Comparison of ENCODE assay signal across 8 cellular contexts in genomic region chr10:68471586-68472408, GRCh38. TPM values are rescaled to one million over a fixed set of nuclear protein-coding genes. Genes with fewer than 3 reads are reported as not detected.
DNase-seq lines count a peak whose midpoint lies in the region; ATAC-seq and TF ChIP-seq lines count a peak whose summit lies in the region.

A gene with protein sequence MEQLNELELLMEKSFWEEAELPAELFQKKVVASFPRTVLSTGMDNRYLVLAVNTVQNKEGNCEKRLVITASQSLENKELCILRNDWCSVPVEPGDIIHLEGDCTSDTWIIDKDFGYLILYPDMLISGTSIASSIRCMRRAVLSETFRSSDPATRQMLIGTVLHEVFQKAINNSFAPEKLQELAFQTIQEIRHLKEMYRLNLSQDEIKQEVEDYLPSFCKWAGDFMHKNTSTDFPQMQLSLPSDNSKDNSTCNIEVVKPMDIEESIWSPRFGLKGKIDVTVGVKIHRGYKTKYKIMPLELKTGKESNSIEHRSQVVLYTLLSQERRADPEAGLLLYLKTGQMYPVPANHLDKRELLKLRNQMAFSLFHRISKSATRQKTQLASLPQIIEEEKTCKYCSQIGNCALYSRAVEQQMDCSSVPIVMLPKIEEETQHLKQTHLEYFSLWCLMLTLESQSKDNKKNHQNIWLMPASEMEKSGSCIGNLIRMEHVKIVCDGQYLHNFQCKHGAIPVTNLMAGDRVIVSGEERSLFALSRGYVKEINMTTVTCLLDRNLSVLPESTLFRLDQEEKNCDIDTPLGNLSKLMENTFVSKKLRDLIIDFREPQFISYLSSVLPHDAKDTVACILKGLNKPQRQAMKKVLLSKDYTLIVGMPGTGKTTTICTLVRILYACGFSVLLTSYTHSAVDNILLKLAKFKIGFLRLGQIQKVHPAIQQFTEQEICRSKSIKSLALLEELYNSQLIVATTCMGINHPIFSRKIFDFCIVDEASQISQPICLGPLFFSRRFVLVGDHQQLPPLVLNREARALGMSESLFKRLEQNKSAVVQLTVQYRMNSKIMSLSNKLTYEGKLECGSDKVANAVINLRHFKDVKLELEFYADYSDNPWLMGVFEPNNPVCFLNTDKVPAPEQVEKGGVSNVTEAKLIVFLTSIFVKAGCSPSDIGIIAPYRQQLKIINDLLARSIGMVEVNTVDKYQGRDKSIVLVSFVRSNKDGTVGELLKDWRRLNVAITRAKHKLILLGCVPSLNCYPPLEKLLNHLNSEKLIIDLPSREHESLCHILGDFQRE (minus strand): TSS chr10:68471973. CDS start chr10:68471864, 109 bp downstream.

- peak; percentile 86 for DNase-seq in NCI-H146 treated with DMSO at 0.1 percent for 48 hours (lab: John Stamatoyannopoulos, UW; ENCODE audit: unreplicated experiment)
- DNase-seq in T-helper 2 cell = peak; percentile 44 to 84 (median 61)
- no peak for DNase-seq in right atrium auricular region (ENCODE audit: low spot score)
- DNase-seq in vagina (ENCODE audit: extremely low spot score in 2 of 2) = no peak

- no peak for TF ChIP-seq CTCF in right atrium auricular region (IDR thresholded peaks at IDR 0.05)
- TF ChIP-seq CTCF in vagina (IDR thresholded peaks at IDR 0.05) = no peak

- H3K36me3 ChIP-seq in right atrium auricular region = no peaks in the 10 kb centered on the region
- no peaks in the 10 kb centered on the region for H3K36me3 ChIP-seq in rectal smooth muscle tissue (ENCODE audit: control insufficient read depth, insufficient read depth, low read length)
- no peaks in the 10 kb centered on the region for H3K36me3 ChIP-seq in vagina

- peak; percentile 78 for ATAC-seq in GM18498 (IDR thresholded peaks at IDR 0.05; ENCODE audit: unreplicated experiment)
- ATAC-seq in HG02840 (IDR thresholded peaks at IDR 0.05; ENCODE audit: low FRiP score, unreplicated experiment) = peak; percentile 79

- no peaks in the 10 kb centered on the region for H3K27me3 ChIP-seq in right atrium auricular region
- no peaks in the 10 kb centered on the region for H3K27me3 ChIP-seq in rectal smooth muscle tissue (ENCODE audit: control insufficient read depth, insufficient read depth, low read length)
- H3K27me3 ChIP-seq in vagina = no peaks in the 10 kb centered on the region

- H3K27ac ChIP-seq in angular gyrus (ENCODE audit: low read depth, low read length) (peak within 1 kb of the TSS; percentile 81), right atrium auricular region (peak within 1 kb of the TSS in 1 of 2 donors; percentile 70), rectal smooth muscle tissue (ENCODE audit: low read depth, low read length) (no peak within 1 kb of the TSS), vagina (peak within 1 kb of the TSS; percentile 58)

- intact Hi-C loops in vagina (cut with DNase I) = no loop called here

- H3K9me3 ChIP-seq in right atrium auricular region (no peaks in the 10 kb centered on the region), vagina (no peaks in the 10 kb centered on the region)

- no peak within 1 kb of the TSS for H3K9ac ChIP-seq in rectal smooth muscle tissue (ENCODE audit: low read length)

- H3K4me1 ChIP-seq in right atrium auricular region (peaks cover 0 to 14% of the 10 kb centered on the region in 2 donors), rectal smooth muscle tissue (ENCODE audit: control insufficient read depth, insufficient read depth, low read length) (peaks cover 3% of the 10 kb centered on the region), vagina (peaks cover 11% of the 10 kb centered on the region)

- H3K4me3 ChIP-seq in right atrium auricular region = peak within 1 kb of the TSS; percentile 52 to 64
- peak within 1 kb of the TSS; percentile 72 for H3K4me3 ChIP-seq in rectal smooth muscle tissue (ENCODE audit: low read length)
- H3K4me3 ChIP-seq in vagina = peak within 1 kb of the TSS; percentile 52 to 62

- TF ChIP-seq POLR2A in vagina (IDR thresholded peaks at IDR 0.05) = no peak

RNA-seq across cellular contexts. Expression of the gene that starts here (rescaled TPM):
- total RNA-seq in right atrium auricular region (1 to 10 TPM in 1 of 2 donors, under 1 TPM in 1; 0.90 to 1.3 TPM), vagina (3.7 TPM)

Comparison
In these comparisons a context has a peak if more than half of its experiments do, and no peak if none do; other contexts are left out.
1. DNase-seq: peak in NCI-H146 treated with DMSO at 0.1 percent for 48 hours (single experiment) and T-helper 2 cell (5 of 5); none in right atrium auricular region (single experiment) and vagina (0 of 2).
2. Peak in every context shown above with its lines, with median percentiles within 50 percentile points of each other: H3K4me3 ChIP-seq.